17 cellular contexts compared by ENCODE assay signal in the genomic region with DNA sequence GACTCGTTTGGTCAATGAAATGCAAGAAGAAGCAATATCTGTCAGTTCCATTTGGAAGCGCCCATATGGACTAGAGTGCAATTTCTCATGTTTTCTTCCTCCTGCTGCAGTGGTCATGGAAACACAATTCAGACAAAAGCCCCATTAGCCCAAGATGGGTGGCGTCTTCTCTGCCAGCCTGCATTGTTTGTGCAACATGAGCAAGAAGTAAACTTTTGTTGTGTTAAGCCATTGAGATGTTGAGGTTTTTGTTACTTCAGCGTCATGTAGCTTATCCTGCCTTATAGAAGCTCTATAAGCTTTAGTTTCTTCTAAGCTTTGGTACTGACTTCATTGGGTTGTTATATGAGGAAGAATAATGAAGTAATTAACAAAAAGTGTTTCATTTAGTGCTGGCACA.
DNase-seq lines count a peak whose midpoint lies in the region; ATAC-seq and TF ChIP-seq lines count a peak whose summit lies in the region.
"Had no signal": no experiment of that assay in that cellular context is flagged by ENCODE, and none has a peak within 500 bp of the region (broad histone marks: within the 10 kb centered on the region; RNA-seq: fewer than 3 reads in every experiment).

No MANE protein-coding gene starts in this region.

- no peaks in the 10 kb centered on the region for H4K20me1 ChIP-seq in HCT116 (ENCODE audit: insufficient read depth)

- H3K9me3 Mint-ChIP-seq in activated CD8-positive, alpha-beta memory T cell treated with anti-CD3 and anti-CD28 coated beads, Interleukin-2, amount 10 ng/mL, durations not matched to agents 7 days and 5 days (ENCODE audit: low read depth): no peaks in the 10 kb centered on the region
- no peaks in the 10 kb centered on the region for H3K9me3 Mint-ChIP-seq in osteocyte (ENCODE audit: unreplicated experiment)
- H3K9me3 Mint-ChIP-seq: CD8-positive, alpha-beta T cell; HFFc6 had no signal

- ATAC-seq in activated CD8-positive, alpha-beta memory T cell treated with anti-CD3 and anti-CD28 coated beads, Interleukin-2, amount 10 ng/mL, durations not matched to agents 7 days and 5 days: no peak
- no peak for ATAC-seq in HCT116
- ATAC-seq in GM19023 (IDR thresholded peaks at IDR 0.05; ENCODE audit: unreplicated experiment): no peak
- ATAC-seq: CD8-positive, alpha-beta T cell had no signal

- H3K4me3 Mint-ChIP-seq in activated CD8-positive, alpha-beta memory T cell treated with anti-CD3 and anti-CD28 coated beads, Interleukin-2, amount 10 ng/mL, durations not matched to agents 7 days and 5 days: no peak overlapping the region
- no peak overlapping the region for H3K4me3 Mint-ChIP-seq in osteocyte (ENCODE audit: unreplicated experiment)
- H3K4me3 Mint-ChIP-seq: CD4-positive, CD25-positive, alpha-beta regulatory T cell; CD8-positive, alpha-beta T cell; HFFc6 had no signal

- peaks cover 54% of the 10 kb centered on the region for H3K27me3 ChIP-seq in HCT116 (ENCODE audit: insufficient read depth, low read length)

- no peak for TF ChIP-seq CTCF in HCT116 (IDR thresholded peaks at IDR 0.05 in 2 of 3, conservative IDR thresholded peaks at IDR 0.05 in 1 of 3; ENCODE audit: borderline replicate concordance in 1 of 3, insufficient read depth in 1 of 3, low read depth in 2 of 3, low read length in 2 of 3)
- TF ChIP-seq CTCF in coronary artery (IDR thresholded peaks at IDR 0.05): no peak
- no peak for TF ChIP-seq CTCF in osteocyte (IDR thresholded peaks at IDR 0.05)

- H3K4me2 ChIP-seq in HCT116 (ENCODE audit: low read length): no peak overlapping the region

- no peak overlapping the region for H3K9ac ChIP-seq in HCT116 (ENCODE audit: low read length)
- H3K9ac ChIP-seq: GM23248 had no signal

- H3K27ac ChIP-seq in HCT116 (ENCODE audit: low read depth, low read length) (no peak overlapping the region), coronary artery (no peak overlapping the region)
- H3K27ac ChIP-seq: GM23248 had no signal

- H3K9me2 ChIP-seq in HCT116 (ENCODE audit: insufficient read depth): no peaks in the 10 kb centered on the region

- no peaks in the 10 kb centered on the region for H3K79me2 ChIP-seq in HCT116 (ENCODE audit: insufficient read depth, low read length)

- no peak for TF ChIP-seq POLR2A in HCT116 (IDR thresholded peaks at IDR 0.05; ENCODE audit: borderline replicate concordance, extremely low read depth, insufficient read depth, insufficient read length)

- H3K36me3 ChIP-seq in HCT116 (ENCODE audit: control insufficient read depth in 1 of 2, insufficient read depth in 2 of 2, low read length in 2 of 2): no peaks in the 10 kb centered on the region

- peak; percentile 42 for DNase-seq in activated CD8-positive, alpha-beta memory T cell treated with anti-CD3 and anti-CD28 coated beads for 24 hours
- DNase-seq in activated CD8-positive, alpha-beta memory T cell treated with anti-CD3 and anti-CD28 coated beads, Interleukin-2, amount 10 ng/mL, durations not matched to agents 7 days and 5 days: no peak
- DNase-seq in HCT116 (ENCODE audit: low read depth, low spot score) (no peak), coronary artery (ENCODE audit: low spot score) (peak; percentile 47), osteocyte (ENCODE audit: extremely low spot score, unreplicated experiment) (peak; percentile 69), NCI-H2227 (lab: John Stamatoyannopoulos, UW; ENCODE audit: unreplicated experiment) (no peak), dedifferentiated amniotic fluid mesenchymal stem cell (ENCODE audit: extremely low spot score) (no peak)
- DNase-seq: C1 segment of cervical spinal cord; Caco-2; CD4-positive, CD25-positive, alpha-beta regulatory T cell; CD8-positive, alpha-beta T cell; DMS153; DND-41; GM23248; H7; HFFc6 had no signal

- H3K4me3 ChIP-seq in HCT116 (replicated peaks in 1 of 2; ENCODE audit: low read depth in 1 of 2, low read length in 2 of 2): no peak overlapping the region
- no peak overlapping the region for H3K4me3 ChIP-seq in coronary artery
- H3K4me3 ChIP-seq: GM23248 had no signal

- H3K27ac Mint-ChIP-seq in activated CD8-positive, alpha-beta memory T cell treated with anti-CD3 and anti-CD28 coated beads, Interleukin-2, amount 10 ng/mL, durations not matched to agents 7 days and 5 days: no peak overlapping the region
- H3K27ac Mint-ChIP-seq in osteocyte (ENCODE audit: unreplicated experiment): no peak overlapping the region
- H3K27ac Mint-ChIP-seq: CD4-positive, CD25-positive, alpha-beta regulatory T cell; CD8-positive, alpha-beta T cell; HFFc6 had no signal

- no peak overlapping the region for H2AFZ ChIP-seq in HCT116 (ENCODE audit: low read depth, low read length, poor library complexity, severe bottlenecking)
- H2AFZ ChIP-seq: GM23248 had no signal

- CTCF ChIA-PET in activated CD8-positive, alpha-beta memory T cell treated with anti-CD3 and anti-CD28 coated beads, Interleukin-2, amount 10 ng/mL, durations not matched to agents 7 days and 5 days (lab: Charles Lee): no interaction called here
- CTCF ChIA-PET in HCT116 (lab: Charles Lee): no interaction called here

- RAD21 ChIA-PET in HCT116 (lab: Charles Lee; ENCODE audit: low non-redundant PET in 1 of 2, low total read pairs in 2 of 2, uncharacterized antibody in 2 of 2, unreplicated experiment in 2 of 2): no interaction called here

- H3K4me1 Mint-ChIP-seq in activated CD8-positive, alpha-beta memory T cell treated with anti-CD3 and anti-CD28 coated beads, Interleukin-2, amount 10 ng/mL, durations not matched to agents 7 days and 5 days: no peaks in the 10 kb centered on the region
- no peaks in the 10 kb centered on the region for H3K4me1 Mint-ChIP-seq in osteocyte (ENCODE audit: unreplicated experiment)
- H3K4me1 Mint-ChIP-seq: CD4-positive, CD25-positive, alpha-beta regulatory T cell had no signal

- no peak for TF ChIP-seq RAD21 in HCT116 (IDR thresholded peaks at IDR 0.05; ENCODE audit: low read depth)

- intact Hi-C loops in HCT116 (cut with micrococcal nuclease): loop anchor here (2.0 kb wide), 1 partner anchor 19 kb away; no protein-coding TSS in a partner anchor

- POLR2A ChIA-PET in HCT116 (lab: Charles Lee): no interaction called here

- H3K9me3 ChIP-seq in HCT116 (ENCODE audit: control insufficient read depth in 1 of 2, insufficient read depth in 1 of 2, low read depth in 1 of 2, low read length in 2 of 2): no peaks in the 10 kb centered on the region
- H3K9me3 ChIP-seq: Caco-2 had no signal

- no peaks in the 10 kb centered on the region for H3K4me1 ChIP-seq in HCT116 (ENCODE audit: control insufficient read depth in 1 of 2, insufficient read depth in 2 of 2, low read length in 2 of 2)
- H3K4me1 ChIP-seq: Caco-2 had no signal

- BruUV-seq in HCT116 (replicated peaks; lab: Mats Ljungman, UMichigan): no TSS peak

- no peaks in the 10 kb centered on the region for H3K36me3 Mint-ChIP-seq in activated CD8-positive, alpha-beta memory T cell treated with anti-CD3 and anti-CD28 coated beads, Interleukin-2, amount 10 ng/mL, durations not matched to agents 7 days and 5 days
- no peaks in the 10 kb centered on the region for H3K36me3 Mint-ChIP-seq in osteocyte (ENCODE audit: unreplicated experiment)
- H3K36me3 Mint-ChIP-seq: CD4-positive, CD25-positive, alpha-beta regulatory T cell; CD8-positive, alpha-beta T cell had no signal

- peaks cover 8% of the 10 kb centered on the region for H3K27me3 Mint-ChIP-seq in activated CD8-positive, alpha-beta memory T cell treated with anti-CD3 and anti-CD28 coated beads, Interleukin-2, amount 10 ng/mL, durations not matched to agents 7 days and 5 days
- peaks cover under 1% of the 10 kb centered on the region for H3K27me3 Mint-ChIP-seq in osteocyte (ENCODE audit: unreplicated experiment)
- H3K27me3 Mint-ChIP-seq: CD4-positive, CD25-positive, alpha-beta regulatory T cell had no signal

TF ChIP-seq in HCT116, 20 proteins besides CTCF, POLR2A, EP300 and RAD21:
- TF ChIP-seq TCF7L2 (IDR thresholded peaks at IDR 0.05; ENCODE audit: borderline replicate concordance, extremely low read depth, insufficient read depth, insufficient read length): no peak
- peak; percentile 93; the same call in 1 of the 2 replicates for TF ChIP-seq EZH2 (IDR thresholded peaks at IDR 0.05)

Comparison
In these comparisons a context has a peak if more than half of its experiments do, and no peak if none do; other contexts are left out.
1. DNase-seq: peak in activated CD8-positive, alpha-beta memory T cell treated with anti-CD3 and anti-CD28 coated beads for 24 hours (single experiment), coronary artery (single experiment) and osteocyte (single experiment); none in activated CD8-positive, alpha-beta memory T cell treated with anti-CD3 and anti-CD28 coated beads, Interleukin-2, amount 10 ng/mL, durations not matched to agents 7 days and 5 days (single experiment), HCT116 (single experiment), NCI-H2227 (single experiment) and dedifferentiated amniotic fluid mesenchymal stem cell (single experiment).